8 cellular contexts compared by ENCODE assay signal in the genomic region with DNA sequence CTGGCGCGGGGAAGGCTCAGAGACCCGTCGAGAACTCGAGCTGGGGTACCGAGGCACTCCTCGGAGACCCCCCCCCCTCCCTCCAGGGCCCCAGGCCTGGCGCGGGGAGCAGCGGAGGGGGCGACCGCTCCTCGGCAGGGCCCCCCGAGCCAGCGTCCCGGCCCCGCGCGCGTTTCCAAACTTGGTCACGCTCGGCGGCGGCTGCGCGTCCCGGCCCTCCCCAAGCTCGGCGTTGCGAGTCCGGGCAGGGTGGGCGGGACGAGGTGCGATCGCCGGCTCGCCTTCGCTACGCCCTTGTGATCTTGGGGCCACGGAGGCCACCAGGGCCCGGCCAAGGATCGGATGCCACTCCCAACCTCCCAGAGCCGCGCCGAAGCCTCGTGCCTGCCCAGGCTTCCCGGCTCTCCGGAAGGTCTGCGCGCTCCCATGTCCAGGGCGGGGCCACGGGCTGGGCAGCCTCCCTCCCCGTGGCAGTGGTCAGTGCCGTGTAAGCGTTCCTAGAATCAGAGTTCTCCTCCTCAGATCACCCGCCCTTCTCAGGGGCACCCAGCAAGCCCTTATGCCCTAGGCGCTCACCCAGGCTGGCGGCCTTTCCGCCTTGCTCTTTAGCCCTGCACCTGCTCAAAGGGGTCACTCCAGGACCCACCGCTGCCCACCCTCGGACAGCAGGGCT. TPM values are rescaled to one million over a fixed set of nuclear protein-coding genes. Genes with fewer than 3 reads are reported as not detected.
DNase-seq lines count a peak whose midpoint lies in the region; ATAC-seq and TF ChIP-seq lines count a peak whose summit lies in the region.

No MANE protein-coding gene starts in this region.

- H3K27ac Mint-ChIP-seq in activated T-helper 2 cell treated with anti-CD3 and anti-CD28 coated beads, Interferon-gamma antibody, Interleukin-2, Interleukin-4, amounts not matched to agents 10 μg/mL and 5 μg/mL and 100 μg/mL, durations not matched to agents 14 hours and 24 hours and 36 hours = no peak overlapping the region

- H3K4me3 ChIP-seq in left ventricle myocardium inferior = peak overlapping the region; percentile 67

- no peak for TF ChIP-seq CTCF in GM13976 (IDR thresholded peaks at IDR 0.05; ENCODE audit: borderline replicate concordance, control extremely low read depth, extremely low read depth, insufficient read depth, missing control alignments)
- no peak for TF ChIP-seq CTCF in left ventricle myocardium inferior (IDR thresholded peaks at IDR 0.05; ENCODE audit: borderline replicate concordance)
- no peak for TF ChIP-seq CTCF in GM10266 (IDR thresholded peaks at IDR 0.05; ENCODE audit: control insufficient read depth, insufficient read depth, low read depth, missing control alignments)

- intact Hi-C loops in activated T-helper 2 cell treated with anti-CD3 and anti-CD28 coated beads, Interferon-gamma antibody, Interleukin-2, Interleukin-4, amounts not matched to agents 10 μg/mL and 5 μg/mL and 100 μg/mL, durations not matched to agents 14 hours and 24 hours and 36 hours (cut with micrococcal nuclease) = no loop called here
- intact Hi-C loops in left ventricle myocardium inferior (cut with micrococcal nuclease) = no loop called here

- no peaks in the 10 kb centered on the region for H3K27me3 ChIP-seq in left ventricle myocardium inferior (ENCODE audit: low read depth)

- in situ Hi-C loops in GM13976 (cut with MboI; ENCODE audit: low sequenced_read_pairs, unreplicated experiment) = no loop called here

- H3K36me3 ChIP-seq in left ventricle myocardium inferior = peaks cover 17% of the 10 kb centered on the region

- H3K4me1 ChIP-seq in left ventricle myocardium inferior = peaks cover 48% of the 10 kb centered on the region

- DNase-seq in GM13976 (ENCODE audit: low spot score) (peak; percentile 50), left ventricle myocardium inferior (peak; percentile 78), renal cortical epithelial cell (ENCODE audit: low read depth) (peak; percentile 60), DMS153 (lab: John Stamatoyannopoulos, UW) (no peak), GM10266 (ENCODE audit: extremely low spot score) (no peak), NCI-H446 (lab: John Stamatoyannopoulos, UW) (no peak)
- DNase-seq in activated T-helper 2 cell treated with anti-CD3 and anti-CD28 coated beads, Interferon-gamma antibody, Interleukin-2, Interleukin-4, amounts not matched to agents 10 μg/mL and 5 μg/mL and 100 μg/mL, durations not matched to agents 14 hours and 24 hours and 36 hours (ENCODE audit: low spot score) = no peak

- H3K9me3 ChIP-seq in left ventricle myocardium inferior (replicated peaks) = no peaks in the 10 kb centered on the region

- peaks cover 47% of the 10 kb centered on the region for H3K27me3 Mint-ChIP-seq in activated T-helper 2 cell treated with anti-CD3 and anti-CD28 coated beads, Interferon-gamma antibody, Interleukin-2, Interleukin-4, amounts not matched to agents 10 μg/mL and 5 μg/mL and 100 μg/mL, durations not matched to agents 14 hours and 24 hours and 36 hours (ENCODE audit: low read depth)

- peak overlapping the region; percentile 81 for H3K27ac ChIP-seq in left ventricle myocardium inferior (replicated peaks)

- H3K4me3 Mint-ChIP-seq in activated T-helper 2 cell treated with anti-CD3 and anti-CD28 coated beads, Interferon-gamma antibody, Interleukin-2, Interleukin-4, amounts not matched to agents 10 μg/mL and 5 μg/mL and 100 μg/mL, durations not matched to agents 14 hours and 24 hours and 36 hours (ENCODE audit: low read depth) = peak overlapping the region; percentile 26

- peaks cover 8% of the 10 kb centered on the region for H3K4me1 Mint-ChIP-seq in activated T-helper 2 cell treated with anti-CD3 and anti-CD28 coated beads, Interferon-gamma antibody, Interleukin-2, Interleukin-4, amounts not matched to agents 10 μg/mL and 5 μg/mL and 100 μg/mL, durations not matched to agents 14 hours and 24 hours and 36 hours (ENCODE audit: low read depth)

- no peaks in the 10 kb centered on the region for H3K36me3 Mint-ChIP-seq in activated T-helper 2 cell treated with anti-CD3 and anti-CD28 coated beads, Interferon-gamma antibody, Interleukin-2, Interleukin-4, amounts not matched to agents 10 μg/mL and 5 μg/mL and 100 μg/mL, durations not matched to agents 14 hours and 24 hours and 36 hours (ENCODE audit: low read depth)

- no peaks in the 10 kb centered on the region for H3K9me3 Mint-ChIP-seq in activated T-helper 2 cell treated with anti-CD3 and anti-CD28 coated beads, Interferon-gamma antibody, Interleukin-2, Interleukin-4, amounts not matched to agents 10 μg/mL and 5 μg/mL and 100 μg/mL, durations not matched to agents 14 hours and 24 hours and 36 hours

- ATAC-seq in GM21528 (IDR thresholded peaks at IDR 0.05; ENCODE audit: low FRiP score, unreplicated experiment) = no peak

RNA-seq across cellular contexts. Expression of gene MRPS23, which starts 12.0 kb away (rescaled TPM):
- 69.5 and 71.6 TPM in 2 replicates for total RNA-seq in activated T-helper 2 cell treated with anti-CD3 and anti-CD28 coated beads, Interferon-gamma antibody, Interleukin-2, Interleukin-4, amounts not matched to agents 10 μg/mL and 5 μg/mL and 100 μg/mL, durations not matched to agents 14 hours and 24 hours and 36 hours
- total RNA-seq in left ventricle myocardium inferior (89.4 TPM), renal cortical epithelial cell (20.2 and 58.9 TPM in 2 replicates)

Comparison
In these comparisons a context has a peak if more than half of its experiments do, and no peak if none do; other contexts are left out.
1. DNase-seq: peak in GM13976 (single experiment), left ventricle myocardium inferior (single experiment) and renal cortical epithelial cell (single experiment); none in activated T-helper 2 cell treated with anti-CD3 and anti-CD28 coated beads, Interferon-gamma antibody, Interleukin-2, Interleukin-4, amounts not matched to agents 10 μg/mL and 5 μg/mL and 100 μg/mL, durations not matched to agents 14 hours and 24 hours and 36 hours (single experiment), DMS153 (single experiment), GM10266 (single experiment) and NCI-H446 (0 of 2).